Comparison of ENCODE assay signal across 23 cellular contexts in genomic region chr14:32512813-32513212, GRCh38.
DNase-seq lines count a peak whose midpoint lies in the region; ATAC-seq and TF ChIP-seq lines count a peak whose summit lies in the region.
"Had no signal": no experiment of that assay in that cellular context is flagged by ENCODE, and none has a peak within 500 bp of the region (broad histone marks: within the 10 kb centered on the region; RNA-seq: fewer than 3 reads in every experiment).

No MANE protein-coding gene starts in this region.

- H3K27me3 ChIP-seq in left ventricle myocardium inferior (ENCODE audit: low read depth) = no peaks in the 10 kb centered on the region
- H3K27me3 ChIP-seq: BLaER1 treated with 17β-estradiol and CSF1 and Interleukin-3, amounts not matched to agents 10 nM and 100 nM; pancreas; sigmoid colon; upper lobe of left lung had no signal

- TF ChIP-seq CTCF in left ventricle myocardium inferior (IDR thresholded peaks at IDR 0.05; ENCODE audit: borderline replicate concordance) (no peak), cardiac fibroblast (IDR thresholded peaks at IDR 0.05; ENCODE audit: low read depth, low read length) (no peak), mesothelial cell of epicardium (IDR thresholded peaks at IDR 0.05; ENCODE audit: unreplicated experiment) (no peak), OCI-LY7 (conservative IDR thresholded peaks at IDR 0.05; ENCODE audit: low read length) (no peak)

- no peaks in the 10 kb centered on the region for H4K20me1 ChIP-seq in OCI-LY7 (ENCODE audit: insufficient read depth, low read length)
- H4K20me1 ChIP-seq: BLaER1 treated with 17β-estradiol and CSF1 and Interleukin-3, amounts not matched to agents 10 nM and 100 nM had no signal

- H3K79me2 ChIP-seq in OCI-LY7 (ENCODE audit: insufficient read depth, low read depth, low read length) = no peaks in the 10 kb centered on the region

- no peaks in the 10 kb centered on the region for H3K9me2 ChIP-seq in OCI-LY7 (ENCODE audit: insufficient read depth, low read length)

- POLR2A ChIA-PET in OCI-LY7 (lab: Charles Lee) = no interaction called here

- no peak overlapping the region for H3K4me3 ChIP-seq in left ventricle myocardium inferior
- no peak overlapping the region for H3K4me3 ChIP-seq in cardiac fibroblast (replicated peaks in 1 of 2; ENCODE audit: low read depth in 2 of 2, low read length in 2 of 2)
- no peak overlapping the region for H3K4me3 ChIP-seq in OCI-LY7 (ENCODE audit: low read depth, low read length, poor library complexity, severe bottlenecking)
- H3K4me3 ChIP-seq: BLaER1 treated with 17β-estradiol and CSF1 and Interleukin-3, amounts not matched to agents 10 nM and 100 nM; pancreas; sigmoid colon; upper lobe of left lung had no signal

- H3K4me1 ChIP-seq in left ventricle myocardium inferior (peaks cover 82% of the 10 kb centered on the region), OCI-LY7 (ENCODE audit: insufficient read depth, low read length, poor library complexity, severe bottlenecking) (no peaks in the 10 kb centered on the region)
- H3K4me1 ChIP-seq: BLaER1 treated with 17β-estradiol and CSF1 and Interleukin-3, amounts not matched to agents 10 nM and 100 nM; pancreas had no signal

- intact Hi-C loops in left ventricle myocardium inferior (cut with micrococcal nuclease) = no loop called here
- intact Hi-C loops in Right ventricle myocardium inferior (cut with DNase I) = loop anchor here (5.0 to 10.0 kb wide), 2 partner anchors 41 to 98 kb away; no protein-coding TSS in a partner anchor
- intact Hi-C loops in OCI-LY7 (cut with micrococcal nuclease; ENCODE audit: unreplicated experiment) = no loop called here

- H3K4me2 ChIP-seq in OCI-LY7 (ENCODE audit: low read length) = no peak overlapping the region
- H3K4me2 ChIP-seq: BLaER1 treated with 17β-estradiol and CSF1 and Interleukin-3, amounts not matched to agents 10 nM and 100 nM had no signal

- no peaks in the 10 kb centered on the region for H3K27me3 Mint-ChIP-seq in mesothelial cell of epicardium (ENCODE audit: low read depth)
- H3K27me3 Mint-ChIP-seq: dendritic cell treated with granulocyte-macrophage colony-stimulating factor and Interleukin-4, amounts not matched to agents 40 ng/mL and 50 ng/mL, for 4 days had no signal

- no TSS peak for BruUV-seq in OCI-LY7 (replicated peaks; lab: Mats Ljungman, UMichigan)

- no peak overlapping the region for H2AFZ ChIP-seq in OCI-LY7 (ENCODE audit: low read length)

- no peak overlapping the region for H3K4me3 Mint-ChIP-seq in mesothelial cell of epicardium
- H3K4me3 Mint-ChIP-seq: dendritic cell treated with granulocyte-macrophage colony-stimulating factor and Interleukin-4, amounts not matched to agents 40 ng/mL and 50 ng/mL, for 4 days; T-helper 17 cell had no signal

- DNase-seq in left ventricle myocardium inferior (no peak), Right ventricle myocardium inferior (ENCODE audit: missing footprints) (no peak), cardiac fibroblast (ENCODE audit: low read depth in 2 of 2) (peak; percentile 34 to 53), mesothelial cell of epicardium (ENCODE audit: low spot score in 2 of 2, unreplicated experiment in 2 of 2) (no peak), OCI-LY7 (ENCODE audit: low spot score) (no peak), ecto neural progenitor cell (ENCODE audit: low spot score) (no peak), NCI-H1105 treated with DMSO at 0.1 percent for 48 hours (lab: John Stamatoyannopoulos, UW) (no peak)
- DNase-seq: activated CD4-positive, alpha-beta T cell treated with anti-CD3 and anti-CD28 coated beads, Interleukin-2, amount 50 U/mL, for 48 hours; activated naive CD4-positive, alpha-beta T cell; activated T-cell treated with anti-CD3 and anti-CD28 coated beads for 4 hours; glutamatergic neuron; NCI-H2107; NCI-H526 treated with DMSO at 0.1 percent for 48 hours; pancreas; SHP77 treated with DMSO at 0.1 percent for 48 hours; sigmoid colon; stimulated activated CD4-positive, alpha-beta T cell treated with anti-CD3 and anti-CD28 coated beads, Interleukin-1b, Interleukin-23, amount 100 ng/mL, for 48 hours; stimulated activated naive CD8-positive, alpha-beta T cell treated with anti-CD3 and anti-CD28 coated beads, Interleukin-15, Interleukin-2, amounts not matched to agents 100 U/mL and 50 U/mL, for 24 hours; T-helper 17 cell; upper lobe of left lung had no signal

- H3K9me3 Mint-ChIP-seq in mesothelial cell of epicardium = peaks cover under 1% of the 10 kb centered on the region

- H3K4me1 Mint-ChIP-seq in mesothelial cell of epicardium = peaks cover 52% of the 10 kb centered on the region

- peak overlapping the region; percentile 91 for H3K27ac Mint-ChIP-seq in mesothelial cell of epicardium
- H3K27ac Mint-ChIP-seq: dendritic cell treated with granulocyte-macrophage colony-stimulating factor and Interleukin-4, amounts not matched to agents 40 ng/mL and 50 ng/mL, for 4 days; T-helper 17 cell had no signal

- H3K9me3 ChIP-seq in left ventricle myocardium inferior (replicated peaks) = no peaks in the 10 kb centered on the region
- no peaks in the 10 kb centered on the region for H3K9me3 ChIP-seq in OCI-LY7 (ENCODE audit: low read length)
- H3K9me3 ChIP-seq: pancreas, sigmoid colon, upper lobe of left lung had no signal

- CTCF ChIA-PET in OCI-LY7 (lab: Charles Lee; ENCODE audit: unreplicated experiment) = no interaction called here

- no peaks in the 10 kb centered on the region for H3K36me3 ChIP-seq in left ventricle myocardium inferior
- no peaks in the 10 kb centered on the region for H3K36me3 ChIP-seq in OCI-LY7 (ENCODE audit: insufficient read depth, low read length)
- H3K36me3 ChIP-seq: BLaER1 treated with 17β-estradiol and CSF1 and Interleukin-3, amounts not matched to agents 10 nM and 100 nM; pancreas; sigmoid colon; upper lobe of left lung had no signal

- ATAC-seq in Right ventricle myocardium inferior = no peak
- ATAC-seq in GM18511 (IDR thresholded peaks at IDR 0.05; ENCODE audit: unreplicated experiment) = no peak
- ATAC-seq: pancreas; stimulated activated naive CD8-positive, alpha-beta T cell treated with anti-CD3 and anti-CD28 coated beads, Interleukin-15, Interleukin-2, amounts not matched to agents 100 U/mL and 50 U/mL, for 24 hours; T-helper 17 cell had no signal

- no peaks in the 10 kb centered on the region for H3K36me3 Mint-ChIP-seq in mesothelial cell of epicardium

- H3K27ac ChIP-seq in left ventricle myocardium inferior (replicated peaks) (peak overlapping the region; percentile 90), OCI-LY7 (ENCODE audit: low read depth, low read length, poor library complexity, severe bottlenecking) (no peak overlapping the region)
- H3K27ac ChIP-seq: BLaER1 treated with 17β-estradiol and CSF1 and Interleukin-3, amounts not matched to agents 10 nM and 100 nM; pancreas; upper lobe of left lung had no signal

Comparison
In these comparisons a context has a peak if more than half of its experiments do, and no peak if none do; other contexts are left out.
1. DNase-seq: peak in cardiac fibroblast (2 of 2); none in left ventricle myocardium inferior (single experiment), Right ventricle myocardium inferior (single experiment), mesothelial cell of epicardium (0 of 2), OCI-LY7 (single experiment), ecto neural progenitor cell (single experiment) and NCI-H1105 treated with DMSO at 0.1 percent for 48 hours (single experiment).